In the genomic region with DNA sequence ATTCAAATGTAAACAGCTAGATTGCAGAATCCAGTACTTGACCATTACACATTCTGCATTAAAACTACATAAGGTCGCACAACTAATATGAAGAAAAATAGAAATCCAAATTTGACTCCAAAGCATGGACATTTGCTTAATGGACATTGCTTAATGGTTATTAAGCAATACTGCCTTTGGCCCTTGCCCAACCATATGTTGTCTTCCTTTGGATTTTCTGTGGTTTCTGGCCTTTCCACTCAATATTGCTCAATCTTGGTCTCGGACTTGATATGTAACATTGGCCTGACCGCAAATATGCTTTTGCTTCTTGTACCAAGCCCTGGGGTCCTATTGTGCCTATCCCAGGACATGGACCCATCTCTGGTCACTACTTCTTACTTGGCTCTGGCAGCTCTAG, we compare ENCODE assay signal across 13 cellular contexts.
DNase-seq lines count a peak whose midpoint lies in the region; ATAC-seq and TF ChIP-seq lines count a peak whose summit lies in the region.
"Had no signal": no experiment of that assay in that cellular context is flagged by ENCODE, and none has a peak within 500 bp of the region (broad histone marks: within the 10 kb centered on the region; RNA-seq: fewer than 3 reads in every experiment).

No MANE protein-coding gene starts in this region.

- H3K4me2 ChIP-seq in H9 (ENCODE audit: insufficient read depth, insufficient read length, low read length): no peak overlapping the region

- H3K4me1 ChIP-seq in body of pancreas (no peaks in the 10 kb centered on the region), right cardiac atrium (ENCODE audit: control insufficient read depth, insufficient read depth, low read length) (no peaks in the 10 kb centered on the region), suprapubic skin (no peaks in the 10 kb centered on the region), H9 (ENCODE audit: insufficient read depth, low read length) (peaks cover 2% of the 10 kb centered on the region; the same call in 1 of the 2 replicates)

- H3K4me3 ChIP-seq in HFF-Myc (replicated peaks; ENCODE audit: low read depth, low read length) (no peak overlapping the region), body of pancreas (no peak overlapping the region), right cardiac atrium (ENCODE audit: low read length) (no peak overlapping the region), suprapubic skin (no peak overlapping the region), H7 (ENCODE audit: insufficient read depth, low read depth, low read length) (no peak overlapping the region)

- WGBS in body of pancreas, 2 donors: 64 to 85% methylated on average over 3 of the region's 3 CpGs
- 67% methylated on average over 3 of the region's 3 CpGs for WGBS in right cardiac atrium
- WGBS in suprapubic skin: 76% methylated on average over 3 of the region's 3 CpGs
- WGBS in H9 (ENCODE audit: extremely low coverage, insufficient read length, low lambda C conversion rate): no CpG with 5 or more reads among the region's 3 CpGs

- no peak overlapping the region for H2BK120ac ChIP-seq in H9 (ENCODE audit: low read depth, low read length, poor library complexity, severe bottlenecking)

- no peak for TF ChIP-seq EP300 in suprapubic skin (IDR thresholded peaks at IDR 0.05)

- H3K27ac ChIP-seq in body of pancreas: no peak overlapping the region
- H3K27ac ChIP-seq in right cardiac atrium (ENCODE audit: low read length): no peak overlapping the region
- H3K27ac ChIP-seq in suprapubic skin: peak overlapping the region; percentile 17
- no peak overlapping the region for H3K27ac ChIP-seq in H9 (ENCODE audit: insufficient read length, low read depth, low read length)

- H3K36me3 ChIP-seq in body of pancreas (replicated peaks in 1 of 2; ENCODE audit: insufficient read depth in 1 of 2, low read depth in 2 of 2): no peaks in the 10 kb centered on the region
- H3K36me3 ChIP-seq in suprapubic skin: no peaks in the 10 kb centered on the region
- H3K36me3 ChIP-seq in H7 (replicated peaks; ENCODE audit: control insufficient read depth, insufficient read depth, low read length): no peaks in the 10 kb centered on the region

- H2BK15ac ChIP-seq in H9 (ENCODE audit: low read depth, low read length): no peak overlapping the region

- no peak overlapping the region for H3K14ac ChIP-seq in H9 (ENCODE audit: insufficient read depth, low read length)

- H3K79me1 ChIP-seq in H9 (ENCODE audit: insufficient read depth, low read depth, low read length, poor library complexity, severe bottlenecking): no peaks in the 10 kb centered on the region

- no peak overlapping the region for H4K5ac ChIP-seq in H9 (ENCODE audit: insufficient read length, low read depth, low read length)

- H4K91ac ChIP-seq in H9 (ENCODE audit: insufficient read length, low read depth, low read length): no peak overlapping the region

- no peak overlapping the region for H3T11ph ChIP-seq in H9 (ENCODE audit: low read length)

- peak; percentile 38 for ATAC-seq in body of pancreas
- ATAC-seq in right cardiac atrium: peak; percentile 74 to 92
- ATAC-seq in WTC11: no peak
- ATAC-seq: effector memory CD8-positive, alpha-beta T cell had no signal

- no peaks in the 10 kb centered on the region for H3K27me3 Mint-ChIP-seq in H9 (ENCODE audit: low read depth)
- H3K27me3 Mint-ChIP-seq in WTC11 (ENCODE audit: low read depth): peaks cover 15% of the 10 kb centered on the region
- H3K27me3 Mint-ChIP-seq: effector memory CD8-positive, alpha-beta T cell had no signal

- TF ChIP-seq POLR2A in body of pancreas (IDR thresholded peaks at IDR 0.05) (no peak), suprapubic skin (IDR thresholded peaks at IDR 0.05) (no peak)

- CTCF ChIA-PET in WTC11 (lab: Charles Lee): no interaction called here

- H4K20me1 ChIP-seq in H9 (ENCODE audit: control insufficient read depth, insufficient read depth, insufficient read length): no peaks in the 10 kb centered on the region

- H2BK12ac ChIP-seq in H9 (ENCODE audit: insufficient read length, low read depth, low read length): no peak overlapping the region

- POLR2A ChIA-PET in WTC11 (lab: Charles Lee): no interaction called here

- no peak overlapping the region for H3K4ac ChIP-seq in H9 (ENCODE audit: low read depth, low read length)

- no peak overlapping the region for H2BK20ac ChIP-seq in H9 (ENCODE audit: low read depth, low read length, poor library complexity, severe bottlenecking)

- H3K79me2 ChIP-seq in H9 (ENCODE audit: insufficient read depth, low read length): no peaks in the 10 kb centered on the region

- H3K9me3 Mint-ChIP-seq in H9 (no peaks in the 10 kb centered on the region), WTC11 (no peaks in the 10 kb centered on the region)
- H3K9me3 Mint-ChIP-seq: effector memory CD8-positive, alpha-beta T cell had no signal

- H3K9ac ChIP-seq in H9 (ENCODE audit: extremely low read depth, insufficient read length, low read length): no peak overlapping the region

- TF ChIP-seq CTCF in HFF-Myc (IDR thresholded peaks at IDR 0.05; ENCODE audit: low read depth, low read length, missing control alignments) (no peak), body of pancreas (IDR thresholded peaks at IDR 0.05) (no peak), suprapubic skin (IDR thresholded peaks at IDR 0.05) (no peak), H9 (conservative IDR thresholded peaks at IDR 0.05) (no peak), WTC11 (IDR thresholded peaks at IDR 0.05) (no peak)

- no peak overlapping the region for H2AK5ac ChIP-seq in H9 (ENCODE audit: insufficient read length, low read length)

- H3K18ac ChIP-seq in H9 (ENCODE audit: insufficient read length, low read depth, low read length): no peak overlapping the region

- H3K9me3 ChIP-seq in body of pancreas (no peaks in the 10 kb centered on the region), right cardiac atrium (ENCODE audit: control insufficient read depth, low read length) (no peaks in the 10 kb centered on the region), suprapubic skin (no peaks in the 10 kb centered on the region), H9 (ENCODE audit: control insufficient read depth, low read depth, low read length) (no peaks in the 10 kb centered on the region)

- H2BK5ac ChIP-seq in H9 (ENCODE audit: insufficient read length, low read length): no peak overlapping the region

- H3K27me3 ChIP-seq in body of pancreas (no peaks in the 10 kb centered on the region), right cardiac atrium (ENCODE audit: control insufficient read depth, insufficient read depth) (no peaks in the 10 kb centered on the region), suprapubic skin (no peaks in the 10 kb centered on the region), H9 (ENCODE audit: insufficient read depth, low read length) (peaks cover 2% of the 10 kb centered on the region; the same call in 1 of the 2 replicates), H7 (ENCODE audit: control insufficient read depth, insufficient read depth, low read length) (no peaks in the 10 kb centered on the region)

- DNase-seq in HFF-Myc (ENCODE audit: extremely low read depth, low read depth): peak; percentile 10
- peak in 3 of 4 donors; percentile 12 to 49 (median 13) for DNase-seq in body of pancreas
- DNase-seq in right cardiac atrium: peak in 1 of 3 donors; percentile 20
- DNase-seq in suprapubic skin (ENCODE audit: low spot score in 2 of 2): no peak
- DNase-seq in H9: no peak
- DNase-seq in WTC11 (ENCODE audit: low spot score): no peak
- DNase-seq in GM19238 (ENCODE audit: insufficient read length, low spot score): no peak
- DNase-seq in H7: no peak
- DNase-seq: amniotic stem cell; COR-L47; effector memory CD8-positive, alpha-beta T cell; NCI-H1694 treated with DMSO at 0.1 percent for 48 hours; NCI-H69 had no signal

- no peak overlapping the region for H3K56ac ChIP-seq in H9 (ENCODE audit: insufficient read length, low read depth, low read length)

- H4K8ac ChIP-seq in H9 (replicated peaks; ENCODE audit: insufficient read length, low read depth, low read length): no peak overlapping the region

- intact Hi-C loops in body of pancreas (cut with DNase I): no loop called here
- intact Hi-C loops in right cardiac atrium (cut with DNase I): no loop called here

- H3K4me1 Mint-ChIP-seq in H9 (peaks cover 11 to 13% of the 10 kb centered on the region in 2 experiments), WTC11 (peaks cover 13% of the 10 kb centered on the region)

- no peak overlapping the region for H3K27ac Mint-ChIP-seq in H9
- no peak overlapping the region for H3K27ac Mint-ChIP-seq in WTC11
- H3K27ac Mint-ChIP-seq: effector memory CD8-positive, alpha-beta T cell had no signal

- H3K36me3 Mint-ChIP-seq in H9 (ENCODE audit: insufficient read depth in 1 of 3, low read depth in 3 of 3) (no peaks in the 10 kb centered on the region), WTC11 (no peaks in the 10 kb centered on the region)

- H3K23me2 ChIP-seq in H9 (ENCODE audit: insufficient read length, low read depth, low read length, poor library complexity, severe bottlenecking): no peaks in the 10 kb centered on the region

- H3K4me3 Mint-ChIP-seq in H9: no peak overlapping the region
- no peak overlapping the region for H3K4me3 Mint-ChIP-seq in WTC11
- H3K4me3 Mint-ChIP-seq: effector memory CD8-positive, alpha-beta T cell had no signal

- no peak overlapping the region for H2AFZ ChIP-seq in H9 (ENCODE audit: low read length)

- no peak overlapping the region for H3K23ac ChIP-seq in H9 (ENCODE audit: insufficient read length, low read depth, low read length)

TF ChIP-seq in WTC11, 78 proteins besides CTCF, POLR2A, EP300 and RAD21:
- TF ChIP-seq ZNF317 (CRISPR knock-in tag; IDR thresholded peaks at IDR 0.05; ENCODE audit: borderline replicate concordance, low read depth): no peak
TF ChIP-seq in WTC11: peak in this region for 0.

Comparison
In these comparisons a context has a peak if more than half of its experiments do, and no peak if none do; other contexts are left out.
1. DNase-seq: peak in HFF-Myc (single experiment) and body of pancreas (3 of 4); none in suprapubic skin (0 of 2), H9 (single experiment), WTC11 (single experiment), GM19238 (single experiment) and H7 (single experiment).